In the genomic region with DNA sequence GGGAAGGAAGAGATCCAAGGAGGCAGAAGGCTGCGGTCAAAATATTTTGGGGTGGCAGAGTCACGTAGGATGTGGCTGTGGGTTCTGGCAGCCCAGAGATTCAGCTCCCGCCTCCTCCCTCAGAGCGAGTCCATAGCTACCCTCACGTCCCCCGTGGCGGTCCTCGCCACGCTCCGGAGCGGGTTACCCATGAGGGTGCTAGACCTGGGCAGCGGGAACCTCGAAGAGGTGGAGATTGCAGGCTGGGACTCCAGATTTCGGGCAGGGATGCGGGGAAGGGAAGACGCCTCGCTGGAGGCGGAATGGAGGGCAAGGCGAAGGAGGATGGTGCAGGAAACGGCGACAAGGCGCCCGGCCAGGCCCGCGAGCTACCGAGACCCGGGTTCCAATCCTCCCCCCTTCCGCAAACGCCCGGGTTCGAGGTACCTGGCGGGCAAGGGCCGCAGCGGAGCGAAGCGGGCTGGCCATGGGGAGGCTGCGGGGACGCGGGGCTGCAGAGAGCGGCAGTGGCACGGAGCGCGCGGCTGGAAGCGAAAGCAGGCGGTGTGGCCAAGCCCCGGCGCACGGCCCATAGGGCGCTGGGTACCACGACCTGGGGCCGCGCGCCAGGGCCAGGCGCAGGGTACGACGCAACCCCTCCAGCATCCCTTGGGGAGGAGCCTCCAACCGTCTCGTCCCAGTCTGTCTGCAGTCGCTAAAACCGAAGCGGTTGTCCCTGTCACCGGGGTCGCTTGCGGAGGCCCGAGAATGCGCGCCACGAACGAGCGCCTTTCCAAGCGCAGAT, we compare ENCODE assay signal across 8 cellular contexts. TPM values are rescaled to one million over a fixed set of nuclear protein-coding genes. Genes with fewer than 3 reads are reported as not detected.
DNase-seq lines count a peak whose midpoint lies in the region; ATAC-seq, FAIRE-seq and TF ChIP-seq lines count a peak whose summit lies in the region.

No MANE protein-coding gene starts in this region.

- peak; percentile 85 for DNase-seq in activated CD4-positive, alpha-beta T cell treated with anti-CD3 and anti-CD28 coated beads, Interleukin-2, amount 10 ng/mL, durations not matched to agents 24 days and 14 days
- no peak for DNase-seq in activated CD4-positive, alpha-beta T cell treated with anti-CD3 and anti-CD28 coated beads, Interleukin-2, amount 50 U/mL, for 4 hours
- DNase-seq in chondrocyte (ENCODE audit: low spot score) = no peak
- peak; percentile 30 for DNase-seq in kidney tubule cell (ENCODE audit: low spot score)
- DNase-seq in stimulated activated CD4-positive, alpha-beta T cell treated with anti-CD3 and anti-CD28 coated beads, Interleukin-1b, Interleukin-23, amount 100 ng/mL, for 48 hours = peak; percentile 25
- DNase-seq in RCC 7860 (ENCODE audit: low spot score) = no peak

- intact Hi-C loops in activated CD4-positive, alpha-beta T cell treated with anti-CD3 and anti-CD28 coated beads, Interleukin-2, amount 10 ng/mL, durations not matched to agents 24 days and 14 days (cut with micrococcal nuclease) = loop anchor here (2.0 to 10.0 kb wide), 3 partner anchors 150 to 420 kb away; a partner anchor contains a TSS

- H3K9me3 ChIP-seq in HUES64 (ENCODE audit: insufficient read depth, low read depth, low read length) = no peaks in the 10 kb centered on the region

- TF ChIP-seq CTCF in chondrocyte (IDR thresholded peaks at IDR 0.05) = no peak

- peak overlapping the region; percentile 98 for H3K4me3 Mint-ChIP-seq in activated CD4-positive, alpha-beta T cell treated with anti-CD3 and anti-CD28 coated beads, Interleukin-2, amount 10 ng/mL, durations not matched to agents 24 days and 14 days
- peak overlapping the region; percentile 84 for H3K4me3 Mint-ChIP-seq in chondrocyte (ENCODE audit: unreplicated experiment)

- FAIRE-seq in RCC 7860 (lab: Jason Lieb, UNC) = no peak

- ATAC-seq in HG03097 (IDR thresholded peaks at IDR 0.05; ENCODE audit: low FRiP score, unreplicated experiment) = no peak

- 1% methylated on average over 72 of the region's 72 CpGs for WGBS in HUES64

- H3K9me3 Mint-ChIP-seq in activated CD4-positive, alpha-beta T cell treated with anti-CD3 and anti-CD28 coated beads, Interleukin-2, amount 10 ng/mL, durations not matched to agents 24 days and 14 days = no peaks in the 10 kb centered on the region
- H3K9me3 Mint-ChIP-seq in chondrocyte (ENCODE audit: low read depth) = no peaks in the 10 kb centered on the region

- peaks cover 4% of the 10 kb centered on the region for H3K27me3 Mint-ChIP-seq in activated CD4-positive, alpha-beta T cell treated with anti-CD3 and anti-CD28 coated beads, Interleukin-2, amount 10 ng/mL, durations not matched to agents 24 days and 14 days
- H3K27me3 Mint-ChIP-seq in chondrocyte (ENCODE audit: low read depth) = no peaks in the 10 kb centered on the region

- peaks cover 35% of the 10 kb centered on the region for H3K4me1 Mint-ChIP-seq in activated CD4-positive, alpha-beta T cell treated with anti-CD3 and anti-CD28 coated beads, Interleukin-2, amount 10 ng/mL, durations not matched to agents 24 days and 14 days
- peaks cover 52% of the 10 kb centered on the region for H3K4me1 Mint-ChIP-seq in chondrocyte (ENCODE audit: low read depth)

- peak overlapping the region; percentile 98 for H3K27ac Mint-ChIP-seq in activated CD4-positive, alpha-beta T cell treated with anti-CD3 and anti-CD28 coated beads, Interleukin-2, amount 10 ng/mL, durations not matched to agents 24 days and 14 days
- H3K27ac Mint-ChIP-seq in chondrocyte (ENCODE audit: unreplicated experiment) = peak overlapping the region; percentile 88

- no peaks in the 10 kb centered on the region for H3K27me3 ChIP-seq in HUES64 (ENCODE audit: insufficient read depth, low read length)

- peak overlapping the region; percentile 76 for H3K4me3 ChIP-seq in HUES64 (ENCODE audit: low read length)

- H3K9ac ChIP-seq in HUES64 (ENCODE audit: low read depth, low read length) = peak overlapping the region; percentile 75

- H3K27ac ChIP-seq in HUES64 (ENCODE audit: low read depth, low read length) = 0 out of 2 replicates have a peak overlapping the region, but pooled peaks have one; percentile 34

- H3K36me3 Mint-ChIP-seq in activated CD4-positive, alpha-beta T cell treated with anti-CD3 and anti-CD28 coated beads, Interleukin-2, amount 10 ng/mL, durations not matched to agents 24 days and 14 days (ENCODE audit: low read depth) = peaks cover 12% of the 10 kb centered on the region
- peaks cover 10% of the 10 kb centered on the region for H3K36me3 Mint-ChIP-seq in chondrocyte (ENCODE audit: low read depth)

- H3K4me1 ChIP-seq in HUES64 (ENCODE audit: insufficient read depth, low read length) = peaks cover 51% of the 10 kb centered on the region

- H3K36me3 ChIP-seq in HUES64 (ENCODE audit: insufficient read depth, low read length) = peaks cover 24% of the 10 kb centered on the region

RNA-seq across cellular contexts. Expression of a gene that starts 46.2 kb away (rescaled TPM):
- 49.7 and 51.9 TPM in 2 replicates for total RNA-seq in activated CD4-positive, alpha-beta T cell treated with anti-CD3 and anti-CD28 coated beads, Interleukin-2, amount 10 ng/mL, durations not matched to agents 24 days and 14 days
- 110 TPM for polyA plus RNA-seq in HUES64 (2013, experiment 1 of 2)
- 117 TPM for polyA plus RNA-seq in HUES64 (2013, experiment 2 of 2)
- total RNA-seq in chondrocyte = 191 to 246 TPM (median 240 TPM) in 3 replicates

Comparison
In these comparisons a context has a peak if more than half of its experiments do, and no peak if none do; other contexts are left out.
1. DNase-seq: peak in activated CD4-positive, alpha-beta T cell treated with anti-CD3 and anti-CD28 coated beads, Interleukin-2, amount 10 ng/mL, durations not matched to agents 24 days and 14 days (single experiment), kidney tubule cell (single experiment) and stimulated activated CD4-positive, alpha-beta T cell treated with anti-CD3 and anti-CD28 coated beads, Interleukin-1b, Interleukin-23, amount 100 ng/mL, for 48 hours (single experiment); none in activated CD4-positive, alpha-beta T cell treated with anti-CD3 and anti-CD28 coated beads, Interleukin-2, amount 50 U/mL, for 4 hours (0 of 2), chondrocyte (single experiment) and RCC 7860 (single experiment).